21 cellular contexts compared by ENCODE assay signal in genomic region chr6:13066820-13067219, GRCh38.
DNase-seq lines count a peak whose midpoint lies in the region; ATAC-seq, FAIRE-seq and TF ChIP-seq lines count a peak whose summit lies in the region.
"Had no signal": no experiment of that assay in that cellular context is flagged by ENCODE, and none has a peak within 500 bp of the region (broad histone marks: within the 10 kb centered on the region; RNA-seq: fewer than 3 reads in every experiment).

No MANE protein-coding gene starts in this region.

- intact Hi-C loops in left ventricle myocardium inferior (cut with micrococcal nuclease) (no loop called here), Right ventricle myocardium superior (cut with DNase I) (no loop called here), esophagus muscularis mucosa (cut with DNase I) (no loop called here)

- DNase-seq in left ventricle myocardium inferior (no peak), Right ventricle myocardium superior (no peak), esophagus muscularis mucosa (ENCODE audit: extremely low spot score) (peak; percentile 26), small intestine (peak; percentile 63), occipital lobe (lab: John Stamatoyannopoulos, UW) (no peak)
- DNase-seq: AML-193; Caco-2; Calu3; CD4-positive, alpha-beta T cell; CD8-positive, alpha-beta T cell; DMS79 treated with DMSO at 0.1 percent for 48 hours; GF-D8 had no signal

- H3K27me3 ChIP-seq in left ventricle myocardium inferior (ENCODE audit: low read depth) (no peaks in the 10 kb centered on the region), esophagus muscularis mucosa (no peaks in the 10 kb centered on the region), small intestine (ENCODE audit: control insufficient read depth in 2 of 2, insufficient read depth in 2 of 2, low read length in 2 of 2) (no peaks in the 10 kb centered on the region)
- H3K27me3 ChIP-seq: BLaER1 treated with 17β-estradiol and CSF1 and Interleukin-3, amounts not matched to agents 10 nM and 100 nM had no signal

- ATAC-seq in Right ventricle myocardium superior (ENCODE audit: poor library complexity) (no peak), GM21390 (IDR thresholded peaks at IDR 0.05; ENCODE audit: unreplicated experiment) (no peak)
- ATAC-seq: A549; CD8-positive, alpha-beta T cell had no signal

- WGBS in esophagus muscularis mucosa = 61% methylated on average over 1 of the region's 1 CpG
- WGBS in small intestine, 3 donors = 20 to 70% (median 40%) methylated on average over 1 of the region's 1 CpG

- FAIRE-seq in small intestine (lab: Jason Lieb, UNC) = no peak
- FAIRE-seq: A549, D721Med, G401.6, GM12891, GM19239 had no signal

- TF ChIP-seq EP300 in esophagus muscularis mucosa (IDR thresholded peaks at IDR 0.05) = no peak

- TF ChIP-seq CTCF in left ventricle myocardium inferior (IDR thresholded peaks at IDR 0.05; ENCODE audit: borderline replicate concordance) = no peak
- no peak for TF ChIP-seq CTCF in esophagus muscularis mucosa (IDR thresholded peaks at IDR 0.05)

- no peaks in the 10 kb centered on the region for H3K9me3 ChIP-seq in left ventricle myocardium inferior (replicated peaks)
- H3K9me3 ChIP-seq in esophagus muscularis mucosa = no peaks in the 10 kb centered on the region
- H3K9me3 ChIP-seq in small intestine (ENCODE audit: control insufficient read depth, low read depth) = no peaks in the 10 kb centered on the region
- H3K9me3 ChIP-seq: A549; BLaER1 treated with 17β-estradiol and CSF1 and Interleukin-3, amounts not matched to agents 10 nM and 100 nM; Caco-2 had no signal

- H3K27ac ChIP-seq in left ventricle myocardium inferior (replicated peaks) = peak overlapping the region; percentile 76
- H3K27ac ChIP-seq in esophagus muscularis mucosa (replicated peaks in 1 of 4) = no peak overlapping the region
- no peak overlapping the region for H3K27ac ChIP-seq in small intestine (ENCODE audit: low read depth in 1 of 2, low read length in 1 of 2)
- H3K27ac ChIP-seq: 22Rv1; A549; BLaER1 treated with 17β-estradiol and CSF1 and Interleukin-3, amounts not matched to agents 10 nM and 100 nM; C4-2B had no signal

- TF ChIP-seq POLR2A in esophagus muscularis mucosa (IDR thresholded peaks at IDR 0.05; ENCODE audit: low read depth) = no peak

- H3K36me3 ChIP-seq in left ventricle myocardium inferior = no peaks in the 10 kb centered on the region
- H3K36me3 ChIP-seq in esophagus muscularis mucosa = no peaks in the 10 kb centered on the region
- no peaks in the 10 kb centered on the region for H3K36me3 ChIP-seq in small intestine (ENCODE audit: control insufficient read depth in 2 of 2, insufficient read depth in 2 of 2, low read length in 2 of 2)
- H3K36me3 ChIP-seq: BLaER1 treated with 17β-estradiol and CSF1 and Interleukin-3, amounts not matched to agents 10 nM and 100 nM had no signal

- H3K4me3 ChIP-seq in left ventricle myocardium inferior (no peak overlapping the region), esophagus muscularis mucosa (no peak overlapping the region), small intestine (ENCODE audit: low read depth in 1 of 2, low read length in 2 of 2) (no peak overlapping the region)
- H3K4me3 ChIP-seq: A549; BLaER1 treated with 17β-estradiol and CSF1 and Interleukin-3, amounts not matched to agents 10 nM and 100 nM had no signal

- peaks cover 63% of the 10 kb centered on the region for H3K4me1 ChIP-seq in left ventricle myocardium inferior
- H3K4me1 ChIP-seq in esophagus muscularis mucosa = peaks cover 0 to 17% (median 0%) of the 10 kb centered on the region in 4 donors
- peaks cover 0 to 4% of the 10 kb centered on the region in 2 donors for H3K4me1 ChIP-seq in small intestine (ENCODE audit: control insufficient read depth in 2 of 2, insufficient read depth in 1 of 2, low read depth in 1 of 2, low read length in 1 of 2)
- H3K4me1 ChIP-seq: A549, Caco-2 had no signal

Comparison
In these comparisons a context has a peak if more than half of its experiments do, and no peak if none do; other contexts are left out.
1. DNase-seq: peak in esophagus muscularis mucosa (single experiment) and small intestine (single experiment); none in left ventricle myocardium inferior (single experiment), Right ventricle myocardium superior (single experiment) and occipital lobe (single experiment).